Comparison of ENCODE assay signal across 11 cellular contexts in genomic region chr10:46526682-46527038, GRCh38. TPM values are rescaled to one million over a fixed set of nuclear protein-coding genes. Genes with fewer than 3 reads are reported as not detected.
A peak's percentile ranks its signal among the peaks of the same experiment; 100 is the strongest.
DNase-seq lines count a peak whose midpoint lies in the region; ATAC-seq and TF ChIP-seq lines count a peak whose summit lies in the region.
"Had no signal": no experiment of that assay in that cellular context is flagged by ENCODE, and none has a peak within 500 bp of the region (broad histone marks: within the 10 kb centered on the region; RNA-seq: fewer than 3 reads in every experiment).

No MANE protein-coding gene starts in this region.

- no peak for ATAC-seq in sciatic nerve
- no peak for ATAC-seq in GM21423 (IDR thresholded peaks at IDR 0.05; ENCODE audit: unreplicated experiment)

- no peak overlapping the region for H3K27ac Mint-ChIP-seq in activated CD4-positive, alpha-beta memory T cell treated with anti-CD3 and anti-CD28 coated beads for 36 hours
- no peak overlapping the region for H3K27ac Mint-ChIP-seq in activated CD4-positive, alpha-beta memory T cell treated with anti-CD3 and anti-CD28 coated beads, Interleukin-2, amount 10 ng/mL, durations not matched to agents 7 days and 5 days
- H3K27ac Mint-ChIP-seq: naive B cell had no signal

- H3K4me3 Mint-ChIP-seq in activated CD4-positive, alpha-beta memory T cell treated with anti-CD3 and anti-CD28 coated beads for 36 hours = no peak overlapping the region
- H3K4me3 Mint-ChIP-seq in activated CD4-positive, alpha-beta memory T cell treated with anti-CD3 and anti-CD28 coated beads, Interleukin-2, amount 10 ng/mL, durations not matched to agents 7 days and 5 days = no peak overlapping the region
- H3K4me3 Mint-ChIP-seq: naive B cell had no signal

- H3K4me1 Mint-ChIP-seq in activated CD4-positive, alpha-beta memory T cell treated with anti-CD3 and anti-CD28 coated beads for 36 hours (ENCODE audit: low read depth) = no peaks in the 10 kb centered on the region
- no peaks in the 10 kb centered on the region for H3K4me1 Mint-ChIP-seq in activated CD4-positive, alpha-beta memory T cell treated with anti-CD3 and anti-CD28 coated beads, Interleukin-2, amount 10 ng/mL, durations not matched to agents 7 days and 5 days
- H3K4me1 Mint-ChIP-seq: naive B cell had no signal

- CTCF ChIA-PET in activated CD4-positive, alpha-beta memory T cell treated with anti-CD3 and anti-CD28 coated beads for 36 hours (lab: Charles Lee) = no interaction called here
- CTCF ChIA-PET in activated CD4-positive, alpha-beta memory T cell treated with anti-CD3 and anti-CD28 coated beads, Interleukin-2, amount 10 ng/mL, durations not matched to agents 7 days and 5 days (lab: Charles Lee) = no interaction called here

- TF ChIP-seq CTCF in fibroblast of pulmonary artery (IDR thresholded peaks at IDR 0.05; ENCODE audit: low read length, missing control alignments) = no peak

- DNase-seq in activated CD4-positive, alpha-beta memory T cell treated with anti-CD3 and anti-CD28 coated beads for 36 hours = peak; percentile 8
- DNase-seq in activated CD4-positive, alpha-beta memory T cell treated with anti-CD3 and anti-CD28 coated beads, Interleukin-2, amount 10 ng/mL, durations not matched to agents 7 days and 5 days = no peak
- DNase-seq in M059J (ENCODE audit: low read depth) (peak; percentile 73), fibroblast of pulmonary artery (ENCODE audit: low read depth) (peak; percentile 16), sciatic nerve (ENCODE audit: low spot score) (peak; percentile 57), NCI-H1417 treated with DMSO at 0.1 percent for 48 hours (lab: John Stamatoyannopoulos, UW) (no peak), UCSD-AML1 (lab: John Stamatoyannopoulos, UW; ENCODE audit: unreplicated experiment) (no peak)
- DNase-seq: effector CD8-positive, alpha-beta T cell; naive B cell; NCI-H187 treated with DMSO at 0.1 percent for 48 hours had no signal

- intact Hi-C loops in activated CD4-positive, alpha-beta memory T cell treated with anti-CD3 and anti-CD28 coated beads for 36 hours (cut with micrococcal nuclease) = no loop called here
- intact Hi-C loops in sciatic nerve (cut with DNase I) = no loop called here

- POLR2A ChIA-PET in activated CD4-positive, alpha-beta memory T cell treated with anti-CD3 and anti-CD28 coated beads for 36 hours (lab: Charles Lee) = no interaction called here
- POLR2A ChIA-PET in activated CD4-positive, alpha-beta memory T cell treated with anti-CD3 and anti-CD28 coated beads, Interleukin-2, amount 10 ng/mL, durations not matched to agents 7 days and 5 days (lab: Charles Lee) = no interaction called here

- H3K27me3 Mint-ChIP-seq in activated CD4-positive, alpha-beta memory T cell treated with anti-CD3 and anti-CD28 coated beads for 36 hours = no peaks in the 10 kb centered on the region
- H3K27me3 Mint-ChIP-seq in activated CD4-positive, alpha-beta memory T cell treated with anti-CD3 and anti-CD28 coated beads, Interleukin-2, amount 10 ng/mL, durations not matched to agents 7 days and 5 days = peaks cover 2% of the 10 kb centered on the region
- H3K27me3 Mint-ChIP-seq: naive B cell had no signal

- no peak overlapping the region for H3K4me3 ChIP-seq in fibroblast of pulmonary artery (replicated peaks; ENCODE audit: low read depth, low read length)

- H3K36me3 Mint-ChIP-seq in activated CD4-positive, alpha-beta memory T cell treated with anti-CD3 and anti-CD28 coated beads for 36 hours = no peaks in the 10 kb centered on the region
- H3K36me3 Mint-ChIP-seq in activated CD4-positive, alpha-beta memory T cell treated with anti-CD3 and anti-CD28 coated beads, Interleukin-2, amount 10 ng/mL, durations not matched to agents 7 days and 5 days (ENCODE audit: low read depth) = no peaks in the 10 kb centered on the region
- H3K36me3 Mint-ChIP-seq: naive B cell had no signal

- H3K9me3 Mint-ChIP-seq in activated CD4-positive, alpha-beta memory T cell treated with anti-CD3 and anti-CD28 coated beads for 36 hours = no peaks in the 10 kb centered on the region
- H3K9me3 Mint-ChIP-seq in activated CD4-positive, alpha-beta memory T cell treated with anti-CD3 and anti-CD28 coated beads, Interleukin-2, amount 10 ng/mL, durations not matched to agents 7 days and 5 days = no peaks in the 10 kb centered on the region
- H3K9me3 Mint-ChIP-seq: naive B cell had no signal

RNA-seq across cellular contexts. Expression of gene GPRIN2, which starts 29.8 kb away (rescaled TPM):
- total RNA-seq in activated CD4-positive, alpha-beta memory T cell treated with anti-CD3 and anti-CD28 coated beads for 36 hours = not detected
- not detected for total RNA-seq in activated CD4-positive, alpha-beta memory T cell treated with anti-CD3 and anti-CD28 coated beads, Interleukin-2, amount 10 ng/mL, durations not matched to agents 7 days and 5 days
- total RNA-seq in M059J (2014; rRNA removed; shearing (Covaris generic)) = 0.10 and 1.6 TPM in 2 replicates
- total RNA-seq in sciatic nerve = 2.0 TPM

RNA-seq across cellular contexts. Expression of gene SYT15, which starts 52.3 kb away (rescaled TPM):
- under 1 TPM; 0.51 to 0.71 TPM for total RNA-seq in activated CD4-positive, alpha-beta memory T cell treated with anti-CD3 and anti-CD28 coated beads for 36 hours
- under 1 TPM; 0.86 to 0.95 TPM for total RNA-seq in activated CD4-positive, alpha-beta memory T cell treated with anti-CD3 and anti-CD28 coated beads, Interleukin-2, amount 10 ng/mL, durations not matched to agents 7 days and 5 days
- total RNA-seq in M059J (2014; rRNA removed; shearing (Covaris generic)) = 0.02 and 0.05 TPM in 2 replicates
- 17.1 TPM for total RNA-seq in sciatic nerve

Comparison
In these comparisons a context has a peak if more than half of its experiments do, and no peak if none do; other contexts are left out.
1. DNase-seq: peak in activated CD4-positive, alpha-beta memory T cell treated with anti-CD3 and anti-CD28 coated beads for 36 hours (single experiment), M059J (single experiment), fibroblast of pulmonary artery (single experiment) and sciatic nerve (single experiment); none in activated CD4-positive, alpha-beta memory T cell treated with anti-CD3 and anti-CD28 coated beads, Interleukin-2, amount 10 ng/mL, durations not matched to agents 7 days and 5 days (single experiment), NCI-H1417 treated with DMSO at 0.1 percent for 48 hours (single experiment) and UCSD-AML1 (single experiment).